8 cellular contexts compared by ENCODE assay signal in the genomic region with DNA sequence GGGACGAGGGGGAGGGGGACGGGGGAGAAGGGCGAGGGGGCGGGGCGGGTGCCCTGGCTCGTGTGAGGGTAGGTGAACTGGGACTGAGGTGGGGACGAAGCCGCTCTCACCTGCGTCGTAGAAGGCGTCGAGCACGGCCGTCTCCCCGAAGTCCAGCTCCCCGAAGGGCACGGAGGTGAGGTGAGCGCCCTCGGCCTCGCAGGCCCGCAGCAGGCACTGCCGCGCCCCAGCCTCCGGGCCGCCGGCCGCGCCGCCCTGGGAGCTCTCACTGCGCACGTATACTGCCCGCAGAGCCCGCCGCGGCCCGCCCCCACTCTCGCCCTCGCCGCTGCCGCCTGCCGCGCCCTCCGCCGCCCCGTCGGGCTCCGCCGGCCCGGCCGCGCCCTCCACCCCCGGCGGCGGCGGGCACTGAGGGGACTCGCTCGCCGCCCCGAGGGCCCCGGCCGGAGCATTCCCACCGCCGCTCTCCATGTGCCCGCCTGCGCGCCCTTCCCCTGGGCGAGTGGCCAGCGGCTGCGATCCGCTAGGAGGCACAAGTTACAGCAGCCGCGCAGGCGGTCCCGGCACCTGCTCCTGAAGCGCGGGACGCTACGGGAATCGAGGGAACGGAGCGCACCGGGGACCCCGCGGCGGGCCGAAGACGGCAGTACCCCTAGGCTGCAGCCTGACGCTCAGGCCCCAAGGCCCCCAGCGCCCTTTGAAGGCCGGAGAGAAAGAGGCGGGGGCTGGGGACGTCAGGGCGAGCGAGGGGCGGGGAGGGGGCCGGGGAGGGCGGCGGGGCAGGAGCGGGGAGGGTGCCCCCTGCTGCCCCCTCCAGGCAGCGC. TPM values are rescaled to one million over a fixed set of nuclear protein-coding genes. Genes with fewer than 3 reads are reported as not detected.
A peak's percentile ranks its signal among the peaks of the same experiment; 100 is the strongest.
DNase-seq lines count a peak whose midpoint lies in the region; ATAC-seq and TF ChIP-seq lines count a peak whose summit lies in the region.

A gene with protein sequence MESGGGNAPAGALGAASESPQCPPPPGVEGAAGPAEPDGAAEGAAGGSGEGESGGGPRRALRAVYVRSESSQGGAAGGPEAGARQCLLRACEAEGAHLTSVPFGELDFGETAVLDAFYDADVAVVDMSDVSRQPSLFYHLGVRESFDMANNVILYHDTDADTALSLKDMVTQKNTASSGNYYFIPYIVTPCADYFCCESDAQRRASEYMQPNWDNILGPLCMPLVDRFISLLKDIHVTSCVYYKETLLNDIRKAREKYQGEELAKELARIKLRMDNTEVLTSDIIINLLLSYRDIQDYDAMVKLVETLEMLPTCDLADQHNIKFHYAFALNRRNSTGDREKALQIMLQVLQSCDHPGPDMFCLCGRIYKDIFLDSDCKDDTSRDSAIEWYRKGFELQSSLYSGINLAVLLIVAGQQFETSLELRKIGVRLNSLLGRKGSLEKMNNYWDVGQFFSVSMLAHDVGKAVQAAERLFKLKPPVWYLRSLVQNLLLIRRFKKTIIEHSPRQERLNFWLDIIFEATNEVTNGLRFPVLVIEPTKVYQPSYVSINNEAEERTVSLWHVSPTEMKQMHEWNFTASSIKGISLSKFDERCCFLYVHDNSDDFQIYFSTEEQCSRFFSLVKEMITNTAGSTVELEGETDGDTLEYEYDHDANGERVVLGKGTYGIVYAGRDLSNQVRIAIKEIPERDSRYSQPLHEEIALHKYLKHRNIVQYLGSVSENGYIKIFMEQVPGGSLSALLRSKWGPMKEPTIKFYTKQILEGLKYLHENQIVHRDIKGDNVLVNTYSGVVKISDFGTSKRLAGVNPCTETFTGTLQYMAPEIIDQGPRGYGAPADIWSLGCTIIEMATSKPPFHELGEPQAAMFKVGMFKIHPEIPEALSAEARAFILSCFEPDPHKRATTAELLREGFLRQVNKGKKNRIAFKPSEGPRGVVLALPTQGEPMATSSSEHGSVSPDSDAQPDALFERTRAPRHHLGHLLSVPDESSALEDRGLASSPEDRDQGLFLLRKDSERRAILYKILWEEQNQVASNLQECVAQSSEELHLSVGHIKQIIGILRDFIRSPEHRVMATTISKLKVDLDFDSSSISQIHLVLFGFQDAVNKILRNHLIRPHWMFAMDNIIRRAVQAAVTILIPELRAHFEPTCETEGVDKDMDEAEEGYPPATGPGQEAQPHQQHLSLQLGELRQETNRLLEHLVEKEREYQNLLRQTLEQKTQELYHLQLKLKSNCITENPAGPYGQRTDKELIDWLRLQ (N-terminal part only) (minus strand): TSS at position 718 of the 824 bp plus-strand sequence. CDS start 247 bp downstream, at position 471.

- H3K4me3 ChIP-seq in A673 (ENCODE audit: low read depth, low read length, poor library complexity, severe bottlenecking) (peak within 1 kb of the TSS; percentile 21), GM12864 (ENCODE audit: low read depth, low read length) (peak within 1 kb of the TSS; percentile 32), OCI-LY1 (ENCODE audit: low read depth, low read length, poor library complexity, severe bottlenecking) (peak within 1 kb of the TSS; percentile 45), brain microvascular endothelial cell (ENCODE audit: low read depth, low read length) (peak within 1 kb of the TSS; percentile 15), lung (peak within 1 kb of the TSS; percentile 31)

- DNase-seq in A673 (ENCODE audit: low spot score), result peak; percentile 45
- no peak for DNase-seq in GM12864 (ENCODE audit: low read depth)
- DNase-seq in brain microvascular endothelial cell, result no peak
- peak; percentile 32 for DNase-seq in lung (ENCODE audit: low spot score)
- DNase-seq in kidney glomerular epithelial cell (lab: John Stamatoyannopoulos, UW), result no peak
- DNase-seq in stimulated activated naive CD4-positive, alpha-beta T cell treated with Interleukin-2 at 50 U/mL for 16 hours (lab: John Stamatoyannopoulos, UW), result no peak

- no peak for TF ChIP-seq CTCF in A673 (conservative IDR thresholded peaks at IDR 0.05; ENCODE audit: low read depth, low read length)
- TF ChIP-seq CTCF in GM12864 (IDR thresholded peaks at IDR 0.05; ENCODE audit: low read depth, low read length, missing control alignments), result no peak
- no peak for TF ChIP-seq CTCF in OCI-LY1 (IDR thresholded peaks at IDR 0.05; ENCODE audit: low read length)
- TF ChIP-seq CTCF in brain microvascular endothelial cell (IDR thresholded peaks at IDR 0.05; ENCODE audit: low read depth, low read length, missing control alignments), result peak; percentile 3
- no peak for TF ChIP-seq CTCF in lung (IDR thresholded peaks at IDR 0.05; ENCODE audit: control extremely low read depth, extremely low read depth)

- H3K27me3 ChIP-seq in A673 (replicated peaks; ENCODE audit: insufficient read depth, low read depth, low read length, poor library complexity), result peaks cover 5% of the 10 kb centered on the region
- H3K27me3 ChIP-seq in OCI-LY1 (ENCODE audit: insufficient read depth, low read length), result no peaks in the 10 kb centered on the region
- no peaks in the 10 kb centered on the region for H3K27me3 ChIP-seq in brain microvascular endothelial cell (replicated peaks)
- peaks cover 4% of the 10 kb centered on the region for H3K27me3 ChIP-seq in lung (ENCODE audit: control insufficient read depth, insufficient read depth)

- no peaks in the 10 kb centered on the region for H3K36me3 ChIP-seq in A673 (ENCODE audit: insufficient read depth, low read length, poor library complexity, severe bottlenecking)
- no peaks in the 10 kb centered on the region for H3K36me3 ChIP-seq in OCI-LY1 (ENCODE audit: insufficient read depth, low read length)
- no peaks in the 10 kb centered on the region for H3K36me3 ChIP-seq in brain microvascular endothelial cell (replicated peaks)
- no peaks in the 10 kb centered on the region for H3K36me3 ChIP-seq in lung (ENCODE audit: control insufficient read depth in 2 of 2, insufficient read depth in 2 of 2, low read length in 2 of 2)

- H3K4me2 ChIP-seq in OCI-LY1 (ENCODE audit: low read length), result peak within 1 kb of the TSS; percentile 54

- no peaks in the 10 kb centered on the region for H3K9me2 ChIP-seq in OCI-LY1 (ENCODE audit: low read depth, low read length)

- H3F3A ChIP-seq in OCI-LY1 (ENCODE audit: insufficient read depth, low read length), result no peaks in the 10 kb centered on the region

- no peak within 1 kb of the TSS for H2AFZ ChIP-seq in OCI-LY1 (ENCODE audit: low read length)

- H3K4me1 ChIP-seq in A673 (ENCODE audit: insufficient read depth, low read length, poor library complexity, severe bottlenecking), result no peaks in the 10 kb centered on the region
- H3K4me1 ChIP-seq in OCI-LY1 (ENCODE audit: insufficient read depth, low read length, severe bottlenecking), result no peaks in the 10 kb centered on the region
- no peaks in the 10 kb centered on the region for H3K4me1 ChIP-seq in lung (ENCODE audit: control insufficient read depth in 2 of 2, insufficient read depth in 2 of 2, low read length in 2 of 2)

- H3K27ac ChIP-seq in A673 (ENCODE audit: low read depth, low read length, poor library complexity, severe bottlenecking) (no peak within 1 kb of the TSS), OCI-LY1 (ENCODE audit: low read depth, low read length, poor library complexity, severe bottlenecking) (no peak within 1 kb of the TSS), brain microvascular endothelial cell (no peak within 1 kb of the TSS), lung (ENCODE audit: low read depth in 1 of 2, low read length in 1 of 2) (no peak within 1 kb of the TSS)

- BruUV-seq in A673 (replicated peaks; lab: Mats Ljungman, UMichigan), result no TSS peak

- WGBS in lung, 2 donors, result 0 to 37% methylated on average over 20 to 98 of the region's 100 CpGs

- ATAC-seq in lung (ENCODE audit: insufficient read depth, low FRiP score) (peak; percentile 51), HG02642 (IDR thresholded peaks at IDR 0.05; ENCODE audit: poor library complexity, unreplicated experiment) (no peak)

- POLR2A ChIA-PET in A673 (lab: Charles Lee; ENCODE audit: low non-redundant PET), result no interaction called here

- H3K9me3 ChIP-seq in A673 (ENCODE audit: low read depth, low read length, poor library complexity, severe bottlenecking) (no peaks in the 10 kb centered on the region), OCI-LY1 (ENCODE audit: low read length) (no peaks in the 10 kb centered on the region), lung (ENCODE audit: control insufficient read depth in 2 of 2, insufficient read depth in 1 of 2, low read length in 1 of 2) (peaks cover 0 to 7% of the 10 kb centered on the region in 2 donors)

- H4K20me1 ChIP-seq in OCI-LY1 (ENCODE audit: insufficient read depth, low read length), result no peaks in the 10 kb centered on the region

- CTCF ChIA-PET in A673 (lab: Charles Lee), result interaction anchor here (0.6 kb wide), 1 partner anchor 391 kb away, joined by 4 read pairs; no protein-coding TSS in a partner anchor

- in situ Hi-C loops in brain microvascular endothelial cell (cut with HindIII; ENCODE audit: low pct_ligation_motif_present, low sequenced_read_pairs), result no loop called here

- no peak within 1 kb of the TSS for H3K9ac ChIP-seq in OCI-LY1 (ENCODE audit: low read length)

- H3K79me2 ChIP-seq in OCI-LY1 (ENCODE audit: insufficient read depth, low read length), result no peaks in the 10 kb centered on the region

- intact Hi-C loops in A673 (cut with micrococcal nuclease; ENCODE audit: unreplicated experiment), result no loop called here

RNA-seq across cellular contexts. Expression of the gene that starts here (rescaled TPM):
- total RNA-seq in A673 (2021), result 0.06 and 0.35 TPM in 2 replicates
- 1 to 10 TPM in 1 of 2 donors, under 1 TPM in 1; 0.34 to 2.1 TPM for total RNA-seq in lung
- under 1 TPM; 0.16 to 0.45 TPM for polyA plus RNA-seq in lung

Comparison
In these comparisons a context has a peak if more than half of its experiments do, and no peak if none do; other contexts are left out.
1. Peak in DNase-seq and H3K4me3 ChIP-seq in A673; RNA of the gene not detected or under 1 TPM.